In the genomic region with DNA sequence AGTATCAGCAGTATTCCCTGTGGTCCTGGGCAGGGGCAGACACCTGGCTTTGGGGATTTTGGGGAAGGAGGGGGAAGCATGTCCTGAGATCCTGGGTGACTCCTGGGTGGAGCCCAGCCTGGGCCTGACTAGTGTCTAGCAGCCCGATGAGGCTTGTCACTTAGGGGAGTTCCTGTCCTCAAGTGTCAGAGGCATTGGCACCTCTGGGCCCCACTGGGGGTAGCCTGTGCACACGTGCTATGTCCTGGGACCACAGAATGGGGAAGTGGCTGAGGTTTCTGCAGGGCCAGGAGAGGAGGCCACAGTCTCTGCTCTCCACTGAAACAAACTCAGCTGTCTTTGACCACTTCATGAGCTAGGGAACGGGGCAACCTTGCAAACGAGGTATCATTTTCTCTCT, we compare ENCODE assay signal across 29 cellular contexts. TPM values are rescaled to one million over a fixed set of nuclear protein-coding genes. Genes with fewer than 3 reads are reported as not detected.
DNase-seq lines count a peak whose midpoint lies in the region; ATAC-seq, FAIRE-seq and TF ChIP-seq lines count a peak whose summit lies in the region.
"Had no signal": no experiment of that assay in that cellular context is flagged by ENCODE, and none has a peak within 500 bp of the region (broad histone marks: within the 10 kb centered on the region; RNA-seq: fewer than 3 reads in every experiment).

No MANE protein-coding gene starts in this region.

- no peak overlapping the region for H3K4me3 Mint-ChIP-seq in activated naive CD4-positive, alpha-beta T cell treated with anti-CD3 and anti-CD28 coated beads, Interleukin-2, amount 10 ng/mL, durations not matched to agents 7 days and 5 days
- H3K4me3 Mint-ChIP-seq: IgD-negative memory B cell, neural progenitor cell had no signal

- H3K27ac Mint-ChIP-seq in activated naive CD4-positive, alpha-beta T cell treated with anti-CD3 and anti-CD28 coated beads, Interleukin-2, amount 10 ng/mL, durations not matched to agents 7 days and 5 days = no peak overlapping the region
- H3K27ac Mint-ChIP-seq: neural progenitor cell had no signal

- H3K9me3 ChIP-seq in BLaER1 treated with 17β-estradiol and CSF1 and Interleukin-3, amounts not matched to agents 10 nM and 100 nM (replicated peaks in 1 of 11) = no peaks in the 10 kb centered on the region
- H3K9me3 ChIP-seq in right cardiac atrium (ENCODE audit: control insufficient read depth, low read length) = no peaks in the 10 kb centered on the region
- H3K9me3 ChIP-seq: gastroesophageal sphincter, left lung, prostate gland, uterus had no signal

- TF ChIP-seq CTCF in bronchial epithelial cell (IDR thresholded peaks at IDR 0.05; ENCODE audit: insufficient read depth, low read length, severe bottlenecking) = no peak

- no peaks in the 10 kb centered on the region for H3K9me3 Mint-ChIP-seq in activated naive CD4-positive, alpha-beta T cell treated with anti-CD3 and anti-CD28 coated beads, Interleukin-2, amount 10 ng/mL, durations not matched to agents 7 days and 5 days
- H3K9me3 Mint-ChIP-seq: neural progenitor cell had no signal

- 61% methylated on average over 4 of the region's 4 CpGs for WGBS in right cardiac atrium

- peaks cover 26% of the 10 kb centered on the region for H3K27me3 Mint-ChIP-seq in activated naive CD4-positive, alpha-beta T cell treated with anti-CD3 and anti-CD28 coated beads, Interleukin-2, amount 10 ng/mL, durations not matched to agents 7 days and 5 days

- no peaks in the 10 kb centered on the region; a peak in 1 of 22 replicates for H4K20me1 ChIP-seq in BLaER1 treated with 17β-estradiol and CSF1 and Interleukin-3, amounts not matched to agents 10 nM and 100 nM

- DNase-seq in bronchial epithelial cell (ENCODE audit: low read depth) (no peak), SIG-M5 treated with dmso at 0.1 percent for 504 hours (lab: John Stamatoyannopoulos, UW; ENCODE audit: unreplicated experiment) (no peak), right cardiac atrium (no peak)
- DNase-seq in activated naive CD4-positive, alpha-beta T cell treated with anti-CD3 and anti-CD28 coated beads, Interleukin-2, amount 10 ng/mL, durations not matched to agents 7 days and 5 days = no peak
- DNase-seq: activated CD4-positive, alpha-beta T cell treated with anti-CD3 and anti-CD28 coated beads, Interleukin-2, amount 50 U/mL, for 4 hours; activated T-cell treated with anti-CD3 and anti-CD28 coated beads for 4 hours; anterior cingulate cortex; C1 segment of cervical spinal cord; cerebellar nuclear complex; left lung; NCI-H1048; NCI-H2029; NK-92 treated with Interleukin-12 subunit alpha and Interleukin-12 subunit beta, amount 100 ng/mL, for 24 hours; stimulated activated CD4-positive, alpha-beta T cell treated with anti-CD3 and anti-CD28 coated beads, Interleukin-4, amount 100 ng/mL, for 4 hours; substantia nigra; uterus had no signal

- FAIRE-seq in bronchial epithelial cell (lab: Jason Lieb, UNC) = peak; percentile 70
- FAIRE-seq: H54 had no signal

- peaks cover 0 to 18% (median 0%) of the 10 kb centered on the region in 11 experiments; a peak in 5 of 22 replicates for H3K27me3 ChIP-seq in BLaER1 treated with 17β-estradiol and CSF1 and Interleukin-3, amounts not matched to agents 10 nM and 100 nM
- H3K27me3 ChIP-seq in bronchial epithelial cell (ENCODE audit: control insufficient read depth, insufficient read depth, low read length) (peaks cover 5% of the 10 kb centered on the region), right cardiac atrium (ENCODE audit: control insufficient read depth, insufficient read depth) (no peaks in the 10 kb centered on the region)
- H3K27me3 ChIP-seq: gastroesophageal sphincter, neural progenitor cell, uterus had no signal

- peak overlapping the region; percentile 6 to 90 (median 75); a peak in 20 of 22 replicates for H3K4me2 ChIP-seq in BLaER1 treated with 17β-estradiol and CSF1 and Interleukin-3, amounts not matched to agents 10 nM and 100 nM
- H3K4me2 ChIP-seq: neural progenitor cell had no signal

- ATAC-seq in GM19025 (IDR thresholded peaks at IDR 0.05; ENCODE audit: low read depth, unreplicated experiment) = peak; percentile 53
- ATAC-seq in HG03565 (IDR thresholded peaks at IDR 0.05; ENCODE audit: unreplicated experiment) = peak; percentile 41
- no peak for ATAC-seq in GM21737 (IDR thresholded peaks at IDR 0.05; ENCODE audit: unreplicated experiment)
- ATAC-seq in right cardiac atrium = no peak
- ATAC-seq: esophagus mucosa, gastroesophageal sphincter, left lung had no signal

- intact Hi-C loops in right cardiac atrium (cut with DNase I) = no loop called here

- H3K4me1 ChIP-seq in BLaER1 treated with 17β-estradiol and CSF1 and Interleukin-3, amounts not matched to agents 10 nM and 100 nM = peaks cover 12 to 85% (median 63%) of the 10 kb centered on the region in 10 experiments; a peak in 19 of 20 replicates
- no peaks in the 10 kb centered on the region for H3K4me1 ChIP-seq in right cardiac atrium (ENCODE audit: control insufficient read depth, insufficient read depth, low read length)
- H3K4me1 ChIP-seq: gastroesophageal sphincter, left lung, prostate gland, uterus had no signal

- H3K36me3 Mint-ChIP-seq in activated naive CD4-positive, alpha-beta T cell treated with anti-CD3 and anti-CD28 coated beads, Interleukin-2, amount 10 ng/mL, durations not matched to agents 7 days and 5 days = no peaks in the 10 kb centered on the region
- H3K36me3 Mint-ChIP-seq: neural progenitor cell had no signal

- no peaks in the 10 kb centered on the region for H3K36me3 ChIP-seq in BLaER1 treated with 17β-estradiol and CSF1 and Interleukin-3, amounts not matched to agents 10 nM and 100 nM
- no peaks in the 10 kb centered on the region for H3K36me3 ChIP-seq in bronchial epithelial cell (ENCODE audit: control insufficient read depth, insufficient read depth, low read length)
- H3K36me3 ChIP-seq: gastroesophageal sphincter, left lung, neural progenitor cell, prostate gland, uterus had no signal

- H3K4me3 ChIP-seq in BLaER1 treated with 17β-estradiol and CSF1 and Interleukin-3, amounts not matched to agents 10 nM and 100 nM = no peak overlapping the region
- H3K4me3 ChIP-seq in bronchial epithelial cell (ENCODE audit: low read depth, low read length) (no peak overlapping the region), right cardiac atrium (ENCODE audit: low read length) (no peak overlapping the region)
- H3K4me3 ChIP-seq: gastroesophageal sphincter, left lung, neural progenitor cell, prostate gland, skin epidermis, uterus had no signal

- no peaks in the 10 kb centered on the region for H3K4me1 Mint-ChIP-seq in activated naive CD4-positive, alpha-beta T cell treated with anti-CD3 and anti-CD28 coated beads, Interleukin-2, amount 10 ng/mL, durations not matched to agents 7 days and 5 days
- H3K4me1 Mint-ChIP-seq: IgD-negative memory B cell had no signal

- no peak overlapping the region for H3K27ac ChIP-seq in BLaER1 treated with 17β-estradiol and CSF1 and Interleukin-3, amounts not matched to agents 10 nM and 100 nM
- H3K27ac ChIP-seq in right cardiac atrium (ENCODE audit: low read length) = no peak overlapping the region
- H3K27ac ChIP-seq: gastroesophageal sphincter, HL-60, left lung, neural progenitor cell, prostate gland, skin epidermis, uterus had no signal

- CTCF ChIA-PET in activated naive CD4-positive, alpha-beta T cell treated with anti-CD3 and anti-CD28 coated beads, Interleukin-2, amount 10 ng/mL, durations not matched to agents 7 days and 5 days (lab: Charles Lee) = no interaction called here

- H3K9ac ChIP-seq in BLaER1 treated with 17β-estradiol and CSF1 and Interleukin-3, amounts not matched to agents 10 nM and 100 nM = no peak overlapping the region
- H3K9ac ChIP-seq: neural progenitor cell had no signal

RNA-seq across cellular contexts. Expression of a gene that starts 31.5 kb away (rescaled TPM):
- not detected in 2 replicates for total RNA-seq in bronchial epithelial cell
- 100 to 1,000 TPM; 125 to 220 (median 210) TPM for total RNA-seq in right cardiac atrium
- polyA plus RNA-seq in right cardiac atrium = 90.4 TPM
- total RNA-seq: NCI-H460 had no signal
- polyA plus RNA-seq: IgD-negative memory B cell had no signal

Comparison
In these comparisons a context has a peak if more than half of its experiments do, and no peak if none do; other contexts are left out.
1. ATAC-seq: peak in GM19025 (single experiment) and HG03565 (single experiment); none in GM21737 (single experiment) and right cardiac atrium (0 of 2).
2. RNA of a gene that starts 31.5 kb away (total RNA-seq): 125 to 220 TPM in right cardiac atrium; not detected in bronchial epithelial cell; every median in the first group is over 100 times any median in the second.